In the genomic region with DNA sequence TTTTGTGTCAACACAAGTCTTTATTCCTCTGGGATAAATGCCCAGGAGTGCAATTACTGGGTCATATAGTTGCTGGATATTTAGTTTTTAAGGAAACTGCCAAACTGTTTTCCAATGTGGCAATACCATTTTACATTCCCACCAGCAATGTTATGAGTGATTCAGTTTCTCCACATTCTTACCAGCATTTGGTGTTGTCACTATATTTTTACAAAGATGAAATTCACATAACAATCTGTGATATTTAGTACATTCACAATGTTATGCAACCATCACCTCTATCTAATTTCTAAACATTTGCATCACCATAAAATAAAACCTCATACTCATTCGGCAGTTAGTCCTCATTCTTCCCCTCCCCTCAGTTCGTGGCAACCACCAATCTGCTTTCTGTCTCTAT, we compare ENCODE assay signal across 16 cellular contexts.
"Had no signal": no experiment of that assay in that cellular context is flagged by ENCODE, and none has a peak within 500 bp of the region (broad histone marks: within the 10 kb centered on the region; RNA-seq: fewer than 3 reads in every experiment).

No MANE protein-coding gene starts in this region.

- H3K9me3 ChIP-seq: neutrophil, thyroid gland had no signal

- ATAC-seq: activated CD8-positive, alpha-beta T cell treated with anti-CD3 and anti-CD28 coated beads for 36 hours; esophagus mucosa; natural killer cell treated with Interleukin-12 subunit alpha and Interleukin-12 subunit beta and Interleukin-15 and Interleukin-18, amount 100 ng/mL, for 72 hours; stimulated activated naive B cell treated with anti-CD40 and anti-IgM and Interleukin-4, amounts not matched to agents 10 μg/mL and 1 μg/mL and 100 μg/mL, for 72 hours had no signal

- H3K36me3 ChIP-seq: neutrophil, thyroid gland had no signal

- H3K4me3 ChIP-seq: lung, thyroid gland had no signal

- H3K4me1 ChIP-seq: parathyroid adenoma, thyroid gland had no signal

- H3K9ac ChIP-seq: parathyroid adenoma had no signal

- H3K27me3 ChIP-seq: neutrophil, thyroid gland had no signal

- H3K27ac ChIP-seq: neutrophil, parathyroid adenoma, thyroid gland had no signal

- DNase-seq: activated CD4-positive, alpha-beta T cell treated with anti-CD3 and anti-CD28 coated beads, Interleukin-2, amount 10 ng/mL, durations not matched to agents 24 days and 14 days; activated CD8-positive, alpha-beta T cell treated with anti-CD3 and anti-CD28 coated beads for 36 hours; activated naive CD4-positive, alpha-beta T cell treated with anti-CD3 and anti-CD28 coated beads for 36 hours; activated T-cell treated with anti-CD3 and anti-CD28 coated beads, Interleukin-2, amount 50 U/mL, for 24 hours; aorta; effector CD8-positive, alpha-beta T cell; hypothalamus; stimulated activated naive B cell treated with anti-CD40 and anti-IgM and Interleukin-4, amounts not matched to agents 10 μg/mL and 1 μg/mL and 100 μg/mL, for 72 hours; T-helper 1 cell; T-helper 9 cell; thyroid gland had no signal

- H3K79me2 ChIP-seq: parathyroid adenoma had no signal

- H2AFZ ChIP-seq: parathyroid adenoma had no signal
